In genomic region chr17:12398636-12399035, GRCh38 we compare ENCODE assay signal across 20 cellular contexts.
DNase-seq lines count a peak whose midpoint lies in the region; ATAC-seq, FAIRE-seq and TF ChIP-seq lines count a peak whose summit lies in the region.
"Had no signal": no experiment of that assay in that cellular context is flagged by ENCODE, and none has a peak within 500 bp of the region (broad histone marks: within the 10 kb centered on the region; RNA-seq: fewer than 3 reads in every experiment).

No MANE protein-coding gene starts in this region.

- no peak overlapping the region for H2AFZ ChIP-seq in astrocyte (ENCODE audit: low read depth, low read length)

- no peak overlapping the region for H3K27ac Mint-ChIP-seq in astrocyte (ENCODE audit: unreplicated experiment)
- H3K27ac Mint-ChIP-seq in stimulated activated memory B cell treated with anti-CD40 and anti-IgM and Interleukin-4, amounts not matched to agents 10 μg/mL and 1 μg/mL and 100 μg/mL, for 72 hours: no peak overlapping the region
- H3K27ac Mint-ChIP-seq: CD4-positive, CD25-positive, alpha-beta regulatory T cell; H9 had no signal

- WGBS in esophagus muscularis mucosa: 43% methylated on average over 5 of the region's 5 CpGs
- 69% methylated on average over 5 of the region's 5 CpGs for WGBS in suprapubic skin

- H3K4me3 Mint-ChIP-seq in astrocyte (ENCODE audit: unreplicated experiment): no peak overlapping the region
- no peak overlapping the region for H3K4me3 Mint-ChIP-seq in stimulated activated memory B cell treated with anti-CD40 and anti-IgM and Interleukin-4, amounts not matched to agents 10 μg/mL and 1 μg/mL and 100 μg/mL, for 72 hours
- H3K4me3 Mint-ChIP-seq: CD4-positive, CD25-positive, alpha-beta regulatory T cell; H9 had no signal

- H3K4me3 ChIP-seq in astrocyte (ENCODE audit: insufficient read depth, low read depth, low read length): no peak overlapping the region
- no peak overlapping the region for H3K4me3 ChIP-seq in esophagus muscularis mucosa
- H3K4me3 ChIP-seq in muscle layer of colon (ENCODE audit: low read depth in 1 of 2, low read length in 2 of 2): no peak overlapping the region
- H3K4me3 ChIP-seq in suprapubic skin: no peak overlapping the region
- H3K4me3 ChIP-seq: SJSA1 had no signal

- H3K27ac ChIP-seq in astrocyte (ENCODE audit: low read depth, low read length) (no peak overlapping the region), esophagus muscularis mucosa (replicated peaks in 1 of 4) (peak overlapping the region; percentile 52 to 68 (median 67)), muscle layer of colon (ENCODE audit: low read depth, low read length) (peak overlapping the region; percentile 42), suprapubic skin (no peak overlapping the region)
- H3K27ac ChIP-seq: KMS-11, SJSA1 had no signal

- H3K36me3 Mint-ChIP-seq in astrocyte (ENCODE audit: low read depth, unreplicated experiment): no peaks in the 10 kb centered on the region
- H3K36me3 Mint-ChIP-seq in stimulated activated memory B cell treated with anti-CD40 and anti-IgM and Interleukin-4, amounts not matched to agents 10 μg/mL and 1 μg/mL and 100 μg/mL, for 72 hours: no peaks in the 10 kb centered on the region
- H3K36me3 Mint-ChIP-seq: CD4-positive, CD25-positive, alpha-beta regulatory T cell had no signal

- H3K9me3 ChIP-seq in astrocyte (ENCODE audit: insufficient read depth, low read depth, low read length): no peaks in the 10 kb centered on the region
- no peaks in the 10 kb centered on the region for H3K9me3 ChIP-seq in esophagus muscularis mucosa
- no peaks in the 10 kb centered on the region for H3K9me3 ChIP-seq in muscle layer of colon (ENCODE audit: low read length)
- no peaks in the 10 kb centered on the region for H3K9me3 ChIP-seq in suprapubic skin
- H3K9me3 ChIP-seq: SJSA1 had no signal

- H4K20me1 ChIP-seq in astrocyte (ENCODE audit: insufficient read depth, low read length): no peaks in the 10 kb centered on the region

- H3K36me3 ChIP-seq in astrocyte (ENCODE audit: insufficient read depth, low read length): no peaks in the 10 kb centered on the region
- H3K36me3 ChIP-seq in esophagus muscularis mucosa: no peaks in the 10 kb centered on the region
- no peaks in the 10 kb centered on the region for H3K36me3 ChIP-seq in muscle layer of colon (ENCODE audit: insufficient read depth, low read length)
- H3K36me3 ChIP-seq in suprapubic skin: no peaks in the 10 kb centered on the region
- H3K36me3 ChIP-seq: SJSA1 had no signal

- H3K9me3 Mint-ChIP-seq in astrocyte (ENCODE audit: unreplicated experiment): no peaks in the 10 kb centered on the region
- peaks cover 3% of the 10 kb centered on the region for H3K9me3 Mint-ChIP-seq in stimulated activated memory B cell treated with anti-CD40 and anti-IgM and Interleukin-4, amounts not matched to agents 10 μg/mL and 1 μg/mL and 100 μg/mL, for 72 hours
- H3K9me3 Mint-ChIP-seq: H9 had no signal

- TF ChIP-seq CTCF in astrocyte (IDR thresholded peaks at IDR 0.05; ENCODE audit: insufficient read depth, low read depth, low read length): no peak
- TF ChIP-seq CTCF in esophagus muscularis mucosa (IDR thresholded peaks at IDR 0.05): no peak
- TF ChIP-seq CTCF in suprapubic skin (IDR thresholded peaks at IDR 0.05): no peak

- peak; percentile 8 for DNase-seq in astrocyte (ENCODE audit: low read depth)
- peak; percentile 91 for DNase-seq in esophagus muscularis mucosa (ENCODE audit: extremely low spot score)
- DNase-seq in suprapubic skin (ENCODE audit: low spot score in 2 of 2): no peak
- no peak for DNase-seq in HuH-7.5 (ENCODE audit: low spot score)
- no peak for DNase-seq in NK-92 treated with Interleukin-12 subunit alpha and Interleukin-12 subunit beta, amount 100 ng/mL, for 24 hours (lab: John Stamatoyannopoulos, UW)
- DNase-seq: CD4-positive, CD25-positive, alpha-beta regulatory T cell; EL; GF-D8; H9; MV-4-11; NCI-H1694; NCI-H2081; NCI-H2171; NCI-H526 had no signal

- H3K27me3 ChIP-seq in astrocyte (ENCODE audit: insufficient read depth, low read length) (no peaks in the 10 kb centered on the region), esophagus muscularis mucosa (no peaks in the 10 kb centered on the region), muscle layer of colon (ENCODE audit: control insufficient read depth in 1 of 2, insufficient read depth in 2 of 2, low read length in 2 of 2) (no peaks in the 10 kb centered on the region), suprapubic skin (no peaks in the 10 kb centered on the region)
- H3K27me3 ChIP-seq: SJSA1 had no signal

- H3K4me1 ChIP-seq in astrocyte (ENCODE audit: insufficient read depth, low read length) (peaks cover 6% of the 10 kb centered on the region), esophagus muscularis mucosa (peaks cover 0 to 20% (median 4%) of the 10 kb centered on the region in 4 donors), muscle layer of colon (ENCODE audit: insufficient read depth, low read length) (no peaks in the 10 kb centered on the region), suprapubic skin (no peaks in the 10 kb centered on the region)

- H3K27me3 Mint-ChIP-seq in astrocyte (ENCODE audit: low read depth, unreplicated experiment): no peaks in the 10 kb centered on the region
- no peaks in the 10 kb centered on the region for H3K27me3 Mint-ChIP-seq in stimulated activated memory B cell treated with anti-CD40 and anti-IgM and Interleukin-4, amounts not matched to agents 10 μg/mL and 1 μg/mL and 100 μg/mL, for 72 hours
- H3K27me3 Mint-ChIP-seq: CD4-positive, CD25-positive, alpha-beta regulatory T cell had no signal

- no peak for ATAC-seq in stimulated activated memory B cell treated with anti-CD40 and anti-IgM and Interleukin-4, amounts not matched to agents 10 μg/mL and 1 μg/mL and 100 μg/mL, for 72 hours
- ATAC-seq in HG03442 (IDR thresholded peaks at IDR 0.05; ENCODE audit: unreplicated experiment): no peak
- ATAC-seq: Right ventricle myocardium inferior had no signal

- TF ChIP-seq EP300 in esophagus muscularis mucosa (IDR thresholded peaks at IDR 0.05) (peak; percentile 92), suprapubic skin (IDR thresholded peaks at IDR 0.05) (peak; percentile 96)

- no peak overlapping the region for H3K9ac ChIP-seq in astrocyte (ENCODE audit: low read length)
- no peak overlapping the region for H3K9ac ChIP-seq in muscle layer of colon (ENCODE audit: low read length)
- H3K9ac ChIP-seq: KMS-11 had no signal

- intact Hi-C loops in esophagus muscularis mucosa (cut with DNase I): no loop called here

- peaks cover 8% of the 10 kb centered on the region for H3K4me1 Mint-ChIP-seq in astrocyte (ENCODE audit: low read depth, unreplicated experiment)
- no peaks in the 10 kb centered on the region for H3K4me1 Mint-ChIP-seq in stimulated activated memory B cell treated with anti-CD40 and anti-IgM and Interleukin-4, amounts not matched to agents 10 μg/mL and 1 μg/mL and 100 μg/mL, for 72 hours
- H3K4me1 Mint-ChIP-seq: CD4-positive, CD25-positive, alpha-beta regulatory T cell; H9 had no signal

- no peak for FAIRE-seq in astrocyte (lab: Jason Lieb, UNC)

- H3K79me2 ChIP-seq in astrocyte (ENCODE audit: insufficient read depth, low read length): no peaks in the 10 kb centered on the region

- TF ChIP-seq POLR2A in esophagus muscularis mucosa (IDR thresholded peaks at IDR 0.05; ENCODE audit: low read depth) (no peak), suprapubic skin (IDR thresholded peaks at IDR 0.05) (no peak)

- no peak overlapping the region for H3K4me2 ChIP-seq in astrocyte (ENCODE audit: low read length)
- H3K4me2 ChIP-seq: KMS-11 had no signal

Comparison
In these comparisons a context has a peak if more than half of its experiments do, and no peak if none do; other contexts are left out.
1. DNase-seq: peak in astrocyte (single experiment) and esophagus muscularis mucosa (single experiment); none in suprapubic skin (0 of 2), HuH-7.5 (single experiment) and NK-92 treated with Interleukin-12 subunit alpha and Interleukin-12 subunit beta, amount 100 ng/mL, for 24 hours (single experiment).
2. H3K27ac ChIP-seq: peak in esophagus muscularis mucosa (4 of 4) and muscle layer of colon (single experiment); none in astrocyte (single experiment) and suprapubic skin (single experiment).